Comparison of ENCODE assay signal across 15 cellular contexts in the genomic region with DNA sequence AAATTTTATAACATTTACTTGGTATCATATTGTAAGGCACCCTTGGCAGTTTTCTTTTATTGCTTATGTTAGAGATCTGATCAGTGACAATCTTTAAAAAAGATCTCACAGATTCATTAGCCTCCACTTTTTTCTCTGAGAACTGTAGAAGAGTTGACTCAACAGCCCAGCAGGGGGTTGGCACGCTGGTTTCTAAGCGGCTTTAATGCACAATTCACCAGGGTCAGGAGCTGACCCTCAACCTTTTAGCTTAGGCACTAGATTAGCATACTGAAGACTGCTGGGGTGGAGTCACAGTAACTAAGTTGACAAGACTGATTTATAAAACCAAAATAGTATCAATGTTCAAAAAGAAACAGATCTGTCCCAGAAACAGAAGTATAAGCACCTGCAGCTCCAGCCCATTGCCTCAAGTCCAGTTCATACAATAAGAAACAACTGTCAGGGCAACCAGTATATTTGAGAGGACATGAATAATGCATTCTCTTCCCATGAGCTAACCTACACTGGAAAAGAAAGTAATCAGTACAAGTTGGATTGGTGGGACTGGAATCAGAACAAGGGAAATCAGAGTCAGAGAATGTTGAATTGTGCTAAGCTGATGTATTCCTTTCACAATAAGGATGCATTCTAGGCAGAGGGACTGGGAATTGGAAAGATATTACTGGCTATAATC.
DNase-seq lines count a peak whose midpoint lies in the region; ATAC-seq and TF ChIP-seq lines count a peak whose summit lies in the region.
"Had no signal": no experiment of that assay in that cellular context is flagged by ENCODE, and none has a peak within 500 bp of the region (broad histone marks: within the 10 kb centered on the region; RNA-seq: fewer than 3 reads in every experiment).

No MANE protein-coding gene starts in this region.

- no peaks in the 10 kb centered on the region for H3K27me3 Mint-ChIP-seq in activated naive CD4-positive, alpha-beta T cell treated with anti-CD3 and anti-CD28 coated beads for 36 hours (ENCODE audit: low read depth)
- H3K27me3 Mint-ChIP-seq: activated CD4-positive, alpha-beta T cell treated with anti-CD3 and anti-CD28 coated beads, Interleukin-2, amount 10 ng/mL, durations not matched to agents 7 days and 5 days had no signal

- H3K4me1 ChIP-seq in left ventricle myocardium inferior: peaks cover 12% of the 10 kb centered on the region
- no peaks in the 10 kb centered on the region for H3K4me1 ChIP-seq in right cardiac atrium (ENCODE audit: control insufficient read depth, insufficient read depth, low read length)

- no peak overlapping the region for H3K27ac Mint-ChIP-seq in activated naive CD4-positive, alpha-beta T cell treated with anti-CD3 and anti-CD28 coated beads for 36 hours
- H3K27ac Mint-ChIP-seq: activated CD4-positive, alpha-beta T cell treated with anti-CD3 and anti-CD28 coated beads, Interleukin-2, amount 10 ng/mL, durations not matched to agents 7 days and 5 days had no signal

- H3K27ac ChIP-seq in left ventricle myocardium inferior (replicated peaks) (peak overlapping the region; percentile 27), right cardiac atrium (ENCODE audit: low read length) (no peak overlapping the region), coronary artery (peak overlapping the region; percentile 39 to 73)

- no peak for TF ChIP-seq CTCF in left ventricle myocardium inferior (IDR thresholded peaks at IDR 0.05; ENCODE audit: borderline replicate concordance)
- no peak for TF ChIP-seq CTCF in coronary artery (IDR thresholded peaks at IDR 0.05)

- intact Hi-C loops in left ventricle myocardium inferior (cut with micrococcal nuclease): no loop called here
- intact Hi-C loops in right cardiac atrium (cut with DNase I): loop anchor here in 1 of 4 donors (10.0 kb wide), 1 partner anchor 74 kb away; a partner anchor contains a TSS
- intact Hi-C loops in activated naive CD4-positive, alpha-beta T cell treated with anti-CD3 and anti-CD28 coated beads for 36 hours (cut with micrococcal nuclease): no loop called here

- no peaks in the 10 kb centered on the region for H3K4me1 Mint-ChIP-seq in activated naive CD4-positive, alpha-beta T cell treated with anti-CD3 and anti-CD28 coated beads for 36 hours (ENCODE audit: low read depth)
- H3K4me1 Mint-ChIP-seq: activated CD4-positive, alpha-beta T cell treated with anti-CD3 and anti-CD28 coated beads, Interleukin-2, amount 10 ng/mL, durations not matched to agents 7 days and 5 days had no signal

- peaks cover 12% of the 10 kb centered on the region for H3K36me3 ChIP-seq in left ventricle myocardium inferior

- H3K4me3 Mint-ChIP-seq in activated naive CD4-positive, alpha-beta T cell treated with anti-CD3 and anti-CD28 coated beads for 36 hours: no peak overlapping the region
- H3K4me3 Mint-ChIP-seq: activated CD4-positive, alpha-beta T cell treated with anti-CD3 and anti-CD28 coated beads, Interleukin-2, amount 10 ng/mL, durations not matched to agents 7 days and 5 days; activated T-cell treated with anti-CD3 and anti-CD28 coated beads, Interleukin-2, amount 50 U/mL, for 4 hours had no signal

- no peak for DNase-seq in left ventricle myocardium inferior
- no peak for DNase-seq in right cardiac atrium
- no peak for DNase-seq in coronary artery (ENCODE audit: low spot score)
- DNase-seq in iris pigment epithelial cell (ENCODE audit: low read depth): peak; percentile 73
- no peak for DNase-seq in KG1 (lab: John Stamatoyannopoulos, UW)
- DNase-seq in activated naive CD4-positive, alpha-beta T cell treated with anti-CD3 and anti-CD28 coated beads for 36 hours: no peak
- no peak for DNase-seq in MV-4-11 (lab: John Stamatoyannopoulos, UW)
- DNase-seq in NCI-H345 treated with DMSO at 0.1 percent for 48 hours (lab: John Stamatoyannopoulos, UW; ENCODE audit: unreplicated experiment): no peak
- DNase-seq: activated CD4-positive, alpha-beta T cell treated with anti-CD3 and anti-CD28 coated beads, Interleukin-2, amount 10 ng/mL, durations not matched to agents 7 days and 5 days; activated T-cell treated with anti-CD3 and anti-CD28 coated beads, Interleukin-2, amount 50 U/mL, for 4 hours; GF-D8; NCI-H1436; NCI-H510A treated with DMSO at 0.1 percent for 48 hours; stimulated activated CD4-positive, alpha-beta T cell treated with anti-CD3 and anti-CD28 coated beads, Interleukin-12 subunit alpha, Interleukin-12 subunit beta, amount 100 ng/mL, for 4 hours had no signal

- H3K9me3 ChIP-seq in left ventricle myocardium inferior (replicated peaks): no peaks in the 10 kb centered on the region
- H3K9me3 ChIP-seq in right cardiac atrium (ENCODE audit: control insufficient read depth, low read length): no peaks in the 10 kb centered on the region

- H3K4me3 ChIP-seq in left ventricle myocardium inferior (no peak overlapping the region), right cardiac atrium (ENCODE audit: low read length) (no peak overlapping the region), coronary artery (no peak overlapping the region)
- H3K4me3 ChIP-seq: K562 had no signal

- peaks cover 8% of the 10 kb centered on the region for H3K36me3 Mint-ChIP-seq in activated naive CD4-positive, alpha-beta T cell treated with anti-CD3 and anti-CD28 coated beads for 36 hours (ENCODE audit: low read depth)

- WGBS in right cardiac atrium: 84% methylated on average over 2 of the region's 2 CpGs

- no peaks in the 10 kb centered on the region for H3K9me3 Mint-ChIP-seq in activated naive CD4-positive, alpha-beta T cell treated with anti-CD3 and anti-CD28 coated beads for 36 hours
- H3K9me3 Mint-ChIP-seq: activated CD4-positive, alpha-beta T cell treated with anti-CD3 and anti-CD28 coated beads, Interleukin-2, amount 10 ng/mL, durations not matched to agents 7 days and 5 days; activated T-cell treated with anti-CD3 and anti-CD28 coated beads, Interleukin-2, amount 50 U/mL, for 4 hours had no signal

- ATAC-seq in right cardiac atrium: no peak
- ATAC-seq: activated T-cell treated with anti-CD3 and anti-CD28 coated beads, Interleukin-2, amount 50 U/mL, for 4 hours; K562 had no signal

- CTCF ChIA-PET in activated naive CD4-positive, alpha-beta T cell treated with anti-CD3 and anti-CD28 coated beads for 36 hours (lab: Charles Lee): no interaction called here

- H3K27me3 ChIP-seq in left ventricle myocardium inferior (ENCODE audit: low read depth): no peaks in the 10 kb centered on the region
- no peaks in the 10 kb centered on the region for H3K27me3 ChIP-seq in right cardiac atrium (ENCODE audit: control insufficient read depth, insufficient read depth)
